15 cellular contexts compared by ENCODE assay signal in the genomic region with DNA sequence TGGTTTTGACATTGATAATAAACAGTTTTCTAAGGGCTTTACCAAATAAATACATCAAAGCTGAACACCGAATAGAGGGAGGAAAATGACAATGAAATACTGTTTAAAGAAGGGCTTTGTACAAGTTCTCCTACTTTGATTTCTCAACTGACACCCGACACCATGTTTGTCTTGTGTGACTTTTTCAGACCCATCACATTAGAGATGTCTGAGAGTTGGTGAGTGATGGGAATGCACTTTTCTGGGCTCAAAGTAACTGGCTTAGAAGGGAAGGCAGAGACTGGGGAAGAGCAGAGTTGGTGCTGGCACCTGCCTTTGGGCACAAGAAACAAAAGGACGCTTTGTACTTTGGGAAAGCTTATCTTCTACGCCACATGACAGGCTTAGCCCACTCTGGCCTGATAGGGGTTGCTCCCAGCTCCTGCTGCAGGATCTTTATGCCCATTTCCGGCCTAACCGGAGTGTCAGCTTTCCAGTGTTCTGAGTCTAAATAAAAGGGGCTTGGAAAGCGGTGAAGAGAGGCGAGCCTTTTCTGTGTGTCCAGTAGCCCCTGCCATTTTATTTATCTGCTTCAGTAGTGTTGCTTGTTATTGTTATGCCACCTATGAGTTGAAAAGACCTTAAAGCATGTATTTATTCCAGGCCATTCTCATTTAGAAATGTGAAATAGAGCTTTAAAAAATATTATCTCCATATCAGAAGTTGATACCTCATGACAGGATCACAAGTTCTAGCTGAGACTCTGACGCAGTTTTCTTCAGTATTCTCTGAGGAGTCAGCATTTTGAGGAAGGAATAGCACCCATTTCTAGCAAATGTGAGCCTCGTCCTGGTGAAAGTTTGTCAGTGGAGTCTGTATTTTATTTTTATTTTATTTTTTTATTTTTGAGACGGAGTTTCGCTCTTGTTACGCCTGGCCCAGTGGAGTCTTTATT. TPM values are rescaled to one million over a fixed set of nuclear protein-coding genes. Genes with fewer than 3 reads are reported as not detected.
DNase-seq lines count a peak whose midpoint lies in the region; ATAC-seq and TF ChIP-seq lines count a peak whose summit lies in the region.
"Had no signal": no experiment of that assay in that cellular context is flagged by ENCODE, and none has a peak within 500 bp of the region (broad histone marks: within the 10 kb centered on the region; RNA-seq: fewer than 3 reads in every experiment).

No MANE protein-coding gene starts in this region.

- H2BK20ac ChIP-seq in IMR-90 (ENCODE audit: low read depth, low read length): no peak overlapping the region

- POLR2A ChIA-PET in IMR-90 (lab: Charles Lee; ENCODE audit: unreplicated experiment): no interaction called here

- H3K27me3 Mint-ChIP-seq in brain: peaks cover 2% of the 10 kb centered on the region

- dilution Hi-C loops in IMR-90 (cut with HindIII; ENCODE audit: low sequenced_read_pairs, unreplicated experiment): no loop called here

- no peak overlapping the region for H3K56ac ChIP-seq in IMR-90 (ENCODE audit: extremely low read depth, insufficient read depth, low read length)

- intact Hi-C loops in IMR-90 (cut with micrococcal nuclease) (no loop called here), gastrocnemius medialis (cut with DNase I; ENCODE audit: low total_unique reads) (no loop called here)

- no peak overlapping the region for H3K14ac ChIP-seq in IMR-90 (replicated peaks; ENCODE audit: low read depth, low read length)

- no peaks in the 10 kb centered on the region for H3K79me1 ChIP-seq in IMR-90 (ENCODE audit: low read depth in 1 of 2, low read length in 2 of 2)

- 33% methylated on average over 3 of the region's 13 CpGs; no CpG with 5 or more reads in 1 of the 2 experiments for WGBS in IMR-90 (ENCODE audit: extremely low coverage in 2 of 2, insufficient read length in 1 of 2), 2 experiments

- no peak overlapping the region for H4K91ac ChIP-seq in IMR-90 (ENCODE audit: insufficient read depth, low read depth, low read length)

- H2AK9ac ChIP-seq in IMR-90 (replicated peaks; ENCODE audit: low read depth, low read length, poor library complexity): no peak overlapping the region

- DNase-seq in IMR-90 (peak; percentile 30), iPS-NIHi11 (ENCODE audit: low spot score) (peak; percentile 23), gastrocnemius medialis (peak; percentile 22 to 36), DMS 273 (lab: John Stamatoyannopoulos, UW; ENCODE audit: unreplicated experiment) (no peak), EL (no peak)
- DNase-seq: CD8-positive, alpha-beta T cell; HCEC 1CT; Karpas-422; NCI-H446 had no signal

- H3K4me1 ChIP-seq in IMR-90 (ENCODE audit: control insufficient read depth, insufficient read depth, low read length) (peaks cover 17% of the 10 kb centered on the region), gastrocnemius medialis (peaks cover 26 to 44% of the 10 kb centered on the region in 2 donors)

- 0 out of 2 replicates have a peak overlapping the region, but pooled peaks have one; percentile 0 for H2AK5ac ChIP-seq in IMR-90 (ENCODE audit: low read depth, low read length)

- no peak overlapping the region for H3K4me3 Mint-ChIP-seq in brain
- H3K4me3 Mint-ChIP-seq: activated T-helper 17 cell treated with anti-CD3 and anti-CD28 coated beads, Interleukin-2, amount 50 U/mL, for 72 hours; CD8-positive, alpha-beta T cell; memory B cell had no signal

- no peak overlapping the region for H3K4me2 ChIP-seq in IMR-90 (ENCODE audit: low read depth, low read length)

- peak overlapping the region in 4 of 5 experiments; percentile 23 to 69 (median 59) for H3K27ac Mint-ChIP-seq in brain
- H3K27ac Mint-ChIP-seq: activated T-helper 17 cell treated with anti-CD3 and anti-CD28 coated beads, Interleukin-2, amount 50 U/mL, for 72 hours; CD8-positive, alpha-beta T cell; memory B cell had no signal

- H3K4me1 Mint-ChIP-seq in brain: peaks cover 50% of the 10 kb centered on the region
- H3K4me1 Mint-ChIP-seq: activated T-helper 17 cell treated with anti-CD3 and anti-CD28 coated beads, Interleukin-2, amount 50 U/mL, for 72 hours; memory B cell had no signal

- no peaks in the 10 kb centered on the region for H3K9me3 Mint-ChIP-seq in brain
- H3K9me3 Mint-ChIP-seq: activated T-helper 17 cell treated with anti-CD3 and anti-CD28 coated beads, Interleukin-2, amount 50 U/mL, for 72 hours; CD8-positive, alpha-beta T cell; memory B cell had no signal

- no peak overlapping the region for H3K18ac ChIP-seq in IMR-90 (ENCODE audit: low read depth, low read length)

- no peak overlapping the region for H4K5ac ChIP-seq in IMR-90 (ENCODE audit: low read depth, low read length)

- BruUV-seq in IMR-90 (replicated peaks; lab: Mats Ljungman, UMichigan): no TSS peak

- H3K36me3 ChIP-seq in IMR-90 (ENCODE audit: control insufficient read depth, insufficient read depth, low read length) (peaks cover 5% of the 10 kb centered on the region; the same call in 1 of the 2 replicates), gastrocnemius medialis (no peaks in the 10 kb centered on the region)

- H3K4me3 ChIP-seq in IMR-90 (ENCODE audit: insufficient read depth, low read depth, low read length) (no peak overlapping the region), gastrocnemius medialis (no peak overlapping the region)
- H3K4me3 ChIP-seq: skin epidermis had no signal

- CTCF ChIA-PET in IMR-90 (lab: Yijun Ruan, JAX): no interaction called here

- H3K27me3 ChIP-seq in IMR-90 (ENCODE audit: control insufficient read depth, insufficient read depth, low read length) (no peaks in the 10 kb centered on the region), gastrocnemius medialis (no peaks in the 10 kb centered on the region)

- peaks cover 6% of the 10 kb centered on the region; the same call in 1 of the 2 replicates for H3K9me1 ChIP-seq in IMR-90 (ENCODE audit: insufficient read depth, low read length)

- H2BK120ac ChIP-seq in IMR-90 (ENCODE audit: low read depth, low read length): no peak overlapping the region

- H2BK5ac ChIP-seq in IMR-90 (ENCODE audit: low read depth, low read length, poor library complexity, severe bottlenecking): no peak overlapping the region

- no peaks in the 10 kb centered on the region for H4K20me1 ChIP-seq in IMR-90 (ENCODE audit: insufficient read depth, low read length)

- H3K36me3 Mint-ChIP-seq in brain: peaks cover 46% of the 10 kb centered on the region
- H3K36me3 Mint-ChIP-seq: CD8-positive, alpha-beta T cell; memory B cell had no signal

- TF ChIP-seq POLR2A in IMR-90 (IDR thresholded peaks at IDR 0.05; ENCODE audit: low read depth, low read length) (no peak), gastrocnemius medialis (IDR thresholded peaks at IDR 0.05) (no peak)

- ATAC-seq in IMR-90 (ENCODE audit: low read depth): peak; percentile 12; the same call in 1 of the 2 replicates
- ATAC-seq in gastrocnemius medialis: peak; percentile 66 to 79
- no peak for ATAC-seq in GM19452 (IDR thresholded peaks at IDR 0.05; ENCODE audit: unreplicated experiment)
- ATAC-seq in HG03469 (IDR thresholded peaks at IDR 0.05; ENCODE audit: unreplicated experiment): no peak
- ATAC-seq: activated T-helper 17 cell treated with anti-CD3 and anti-CD28 coated beads, Interleukin-2, amount 50 U/mL, for 72 hours; CD8-positive, alpha-beta T cell had no signal

- H3K27ac ChIP-seq in IMR-90 (ENCODE audit: insufficient read depth, low read length) (no peak overlapping the region), gastrocnemius medialis (peak overlapping the region; percentile 53 to 80 (median 64))

- no peak for TF ChIP-seq RAD21 in IMR-90 (IDR thresholded peaks at IDR 0.05; ENCODE audit: low read length)

- H3K23ac ChIP-seq in IMR-90 (ENCODE audit: low read depth, low read length): no peak overlapping the region

- no peak overlapping the region for H4K8ac ChIP-seq in IMR-90 (ENCODE audit: low read depth in 2 of 2, low read length in 2 of 2)

- peak overlapping the region; percentile 24 for H2AFZ ChIP-seq in IMR-90 (replicated peaks; ENCODE audit: low read length, poor library complexity)

- H3K4ac ChIP-seq in IMR-90 (ENCODE audit: low read depth, low read length): no peak overlapping the region

- TF ChIP-seq CTCF in IMR-90 (conservative IDR thresholded peaks at IDR 0.05; ENCODE audit: low read depth, low read length) (no peak), brain (conservative IDR thresholded peaks at IDR 0.05) (no peak), gastrocnemius medialis (IDR thresholded peaks at IDR 0.05 in 4 of 5, conservative IDR thresholded peaks at IDR 0.05 in 1 of 5) (no peak)

- H3K9me3 ChIP-seq in IMR-90 (ENCODE audit: control insufficient read depth, insufficient read depth, low read length) (no peaks in the 10 kb centered on the region), gastrocnemius medialis (no peaks in the 10 kb centered on the region)

- H3K9ac ChIP-seq in IMR-90 (ENCODE audit: low read depth, low read length): no peak overlapping the region

- in situ Hi-C loops in IMR-90 (cut with MboI; ENCODE audit: low sequenced_read_pairs) (no loop called here), gastrocnemius medialis (cut with MboI; ENCODE audit: low sequenced_read_pairs in 4 of 4) (loop anchor here in 1 of 4 donors (10.0 kb wide), 1 partner anchor 58 kb away; no protein-coding TSS in a partner anchor)

- no peak overlapping the region for H2BK15ac ChIP-seq in IMR-90 (ENCODE audit: low read depth, low read length)

TF ChIP-seq in IMR-90, 13 proteins besides CTCF, POLR2A, EP300 and RAD21 (continues in another document):
- TF ChIP-seq, protein P1, sequence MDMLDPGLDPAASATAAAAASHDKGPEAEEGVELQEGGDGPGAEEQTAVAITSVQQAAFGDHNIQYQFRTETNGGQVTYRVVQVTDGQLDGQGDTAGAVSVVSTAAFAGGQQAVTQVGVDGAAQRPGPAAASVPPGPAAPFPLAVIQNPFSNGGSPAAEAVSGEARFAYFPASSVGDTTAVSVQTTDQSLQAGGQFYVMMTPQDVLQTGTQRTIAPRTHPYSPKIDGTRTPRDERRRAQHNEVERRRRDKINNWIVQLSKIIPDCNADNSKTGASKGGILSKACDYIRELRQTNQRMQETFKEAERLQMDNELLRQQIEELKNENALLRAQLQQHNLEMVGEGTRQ (IDR thresholded peaks at IDR 0.05; ENCODE audit: low read depth, low read length): no peak
- TF ChIP-seq CHD1 (IDR thresholded peaks at IDR 0.05; ENCODE audit: low read depth, low read length) (no peak), MXI1 (IDR thresholded peaks at IDR 0.05; ENCODE audit: borderline replicate concordance, low read depth, low read length) (no peak), NFE2L2 (IDR thresholded peaks at IDR 0.05; ENCODE audit: low read depth, low read length) (no peak)

RNA-seq across cellular contexts. Expression of a gene that starts 24.2 kb away (rescaled TPM):
- total RNA-seq in IMR-90 (2012; rRNA removed): 2.5 and 2.9 TPM in 2 replicates
- 4.6 and 5.1 TPM in 2 replicates for polyA plus RNA-seq in IMR-90 (2012; rRNA removed)
- polyA plus RNA-seq in IMR-90 (2012; cell fraction: cytosol; rRNA removed): 2.1 and 4.9 TPM in 2 replicates
- polyA plus RNA-seq in IMR-90 (2012; cell fraction: nucleus; rRNA removed; ENCODE audit: low replicate concordance): 2.4 and 2.8 TPM in 2 replicates
- 50.5 TPM for polyA plus RNA-seq in brain (ENCODE audit: insufficient read depth, low read depth, low replicate concordance)
- total RNA-seq in gastrocnemius medialis: 10 to 100 TPM in 3 of 4 donors, 1 to 10 TPM in 1; 7.5 to 35.8 (median 15.4) TPM
- total RNA-seq: CD8-positive, alpha-beta T cell had no signal

RNA-seq across cellular contexts. Expression of a gene that starts 35.4 kb away (rescaled TPM):
- total RNA-seq in IMR-90 (2012; rRNA removed): not detected in 2 replicates
- not detected in 2 replicates for polyA plus RNA-seq in IMR-90 (2012; rRNA removed)
- polyA plus RNA-seq in IMR-90 (2012; cell fraction: cytosol; rRNA removed): not detected in 2 replicates
- polyA plus RNA-seq in IMR-90 (2012; cell fraction: nucleus; rRNA removed; ENCODE audit: low replicate concordance): not detected in 2 replicates
- polyA plus RNA-seq in brain (ENCODE audit: insufficient read depth, low read depth, low replicate concordance): 0.36 TPM
- total RNA-seq in gastrocnemius medialis: not detected
- total RNA-seq: activated T-helper 17 cell treated with anti-CD3 and anti-CD28 coated beads, Interleukin-2, amount 50 U/mL, for 72 hours; CD8-positive, alpha-beta T cell had no signal

Comparison
In these comparisons a context has a peak if more than half of its experiments do, and no peak if none do; other contexts are left out.
1. ATAC-seq: peak in IMR-90 (single experiment) and gastrocnemius medialis (2 of 2); none in GM19452 (single experiment) and HG03469 (single experiment).
2. DNase-seq: peak in IMR-90 (single experiment), iPS-NIHi11 (single experiment) and gastrocnemius medialis (2 of 2); none in DMS 273 (single experiment) and EL (single experiment).